ENCODE assay signal across 8 cellular contexts in the genomic region with DNA sequence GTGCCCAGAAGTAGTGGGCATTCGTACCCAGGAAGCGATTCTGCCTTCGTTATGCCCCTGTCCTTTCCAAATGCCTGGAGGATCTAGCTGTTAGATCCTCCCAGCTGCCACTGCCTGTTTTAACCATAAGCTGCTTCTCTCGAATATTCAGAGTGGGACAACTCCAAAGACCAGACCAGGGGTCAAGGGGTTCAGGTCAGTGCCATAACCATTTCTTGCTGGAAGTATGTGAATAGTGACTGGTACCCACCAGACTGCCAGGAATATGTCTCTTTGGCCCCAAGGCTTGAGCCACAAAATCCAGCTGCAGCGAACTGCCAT. TPM values are rescaled to one million over a fixed set of nuclear protein-coding genes. Genes with fewer than 3 reads are reported as not detected.
A peak's percentile ranks its signal among the peaks of the same experiment; 100 is the strongest.
DNase-seq lines count a peak whose midpoint lies in the region; ATAC-seq, FAIRE-seq and TF ChIP-seq lines count a peak whose summit lies in the region.

No MANE protein-coding gene starts in this region.

- H3K4me3 Mint-ChIP-seq in activated T-cell treated with anti-CD3 and anti-CD28 coated beads, Interleukin-2, amount 50 U/mL, for 24 hours: peak overlapping the region; percentile 95
- peak overlapping the region; percentile 96 for H3K4me3 Mint-ChIP-seq in astrocyte (ENCODE audit: unreplicated experiment)

- ATAC-seq in GM21367 (IDR thresholded peaks at IDR 0.05; ENCODE audit: unreplicated experiment) (no peak), GM19324 (IDR thresholded peaks at IDR 0.05; ENCODE audit: low FRiP score, unreplicated experiment) (no peak)

- DNase-seq in activated T-cell treated with anti-CD3 and anti-CD28 coated beads, Interleukin-2, amount 50 U/mL, for 24 hours: no peak
- DNase-seq in activated T-cell treated with anti-CD3 and anti-CD28 coated beads for 4 hours (no peak), astrocyte (ENCODE audit: low read depth) (no peak), anterior cingulate cortex (lab: John Stamatoyannopoulos, UW) (no peak)

- H3K9ac ChIP-seq in astrocyte (ENCODE audit: low read length): peak overlapping the region; percentile 92
- H3K9ac ChIP-seq in liver (ENCODE audit: low read depth in 1 of 2, low read length in 2 of 2): peak overlapping the region in 1 of 2 donors; percentile 74

- H3K4me1 ChIP-seq in astrocyte (ENCODE audit: insufficient read depth, low read length) (peaks cover 7% of the 10 kb centered on the region), liver (ENCODE audit: control insufficient read depth in 4 of 4, insufficient read depth in 4 of 4, low read length in 3 of 4) (peaks cover 3 to 20% (median 17%) of the 10 kb centered on the region in 4 donors), thymus (ENCODE audit: control insufficient read depth, insufficient read depth, low read length) (peaks cover 6% of the 10 kb centered on the region)

- WGBS in liver: 23% methylated on average over 5 of the region's 5 CpGs
- 36% methylated on average over 5 of the region's 5 CpGs for WGBS in thymus

- peaks cover 75% of the 10 kb centered on the region for H3K36me3 Mint-ChIP-seq in activated T-cell treated with anti-CD3 and anti-CD28 coated beads, Interleukin-2, amount 50 U/mL, for 24 hours (ENCODE audit: low read depth)
- H3K36me3 Mint-ChIP-seq in astrocyte (ENCODE audit: low read depth, unreplicated experiment): peaks cover 5% of the 10 kb centered on the region

- H3K9me3 ChIP-seq in astrocyte (ENCODE audit: insufficient read depth, low read depth, low read length) (no peaks in the 10 kb centered on the region), liver (ENCODE audit: control insufficient read depth in 4 of 4, low read length in 3 of 4) (no peaks in the 10 kb centered on the region), thymus (ENCODE audit: control insufficient read depth) (no peaks in the 10 kb centered on the region)

- no peak for TF ChIP-seq RAD21 in liver (IDR thresholded peaks at IDR 0.05)

- no peaks in the 10 kb centered on the region for H3K27me3 Mint-ChIP-seq in activated T-cell treated with anti-CD3 and anti-CD28 coated beads, Interleukin-2, amount 50 U/mL, for 24 hours
- no peaks in the 10 kb centered on the region for H3K27me3 Mint-ChIP-seq in astrocyte (ENCODE audit: low read depth, unreplicated experiment)

- TF ChIP-seq CTCF in astrocyte (IDR thresholded peaks at IDR 0.05; ENCODE audit: insufficient read depth, low read depth, low read length) (no peak), liver (IDR thresholded peaks at IDR 0.05; ENCODE audit: low read depth, low read length, missing input control) (no peak)

- FAIRE-seq in astrocyte (lab: Jason Lieb, UNC): no peak

- H3K4me1 Mint-ChIP-seq in activated T-cell treated with anti-CD3 and anti-CD28 coated beads, Interleukin-2, amount 50 U/mL, for 24 hours (ENCODE audit: low read depth): peaks cover 44% of the 10 kb centered on the region
- peaks cover 9% of the 10 kb centered on the region for H3K4me1 Mint-ChIP-seq in astrocyte (ENCODE audit: low read depth, unreplicated experiment)

- H2AFZ ChIP-seq in astrocyte (ENCODE audit: low read depth, low read length): no peak overlapping the region

- H3K27ac ChIP-seq in astrocyte (ENCODE audit: low read depth, low read length) (peak overlapping the region; percentile 79), liver (ENCODE audit: low read depth in 1 of 2, low read length in 2 of 2) (peak overlapping the region; percentile 76 to 95), thymus (ENCODE audit: low read depth) (no peak overlapping the region)

- H4K20me1 ChIP-seq in astrocyte (ENCODE audit: insufficient read depth, low read length): peaks cover 16% of the 10 kb centered on the region

- H3K9me3 Mint-ChIP-seq in activated T-cell treated with anti-CD3 and anti-CD28 coated beads, Interleukin-2, amount 50 U/mL, for 24 hours: no peaks in the 10 kb centered on the region
- no peaks in the 10 kb centered on the region for H3K9me3 Mint-ChIP-seq in astrocyte (ENCODE audit: unreplicated experiment)

- peaks cover 37% of the 10 kb centered on the region for H3K79me2 ChIP-seq in astrocyte (ENCODE audit: insufficient read depth, low read length)

- no peaks in the 10 kb centered on the region for H3K27me3 ChIP-seq in astrocyte (ENCODE audit: insufficient read depth, low read length)
- H3K27me3 ChIP-seq in liver (ENCODE audit: control insufficient read depth in 4 of 4, insufficient read depth in 4 of 4, low read length in 3 of 4): no peaks in the 10 kb centered on the region
- H3K27me3 ChIP-seq in thymus (ENCODE audit: control insufficient read depth, insufficient read depth): no peaks in the 10 kb centered on the region

- H3K36me3 ChIP-seq in astrocyte (ENCODE audit: insufficient read depth, low read length) (peaks cover 17% of the 10 kb centered on the region), liver (ENCODE audit: control insufficient read depth in 4 of 4, insufficient read depth in 3 of 4, low read depth in 1 of 4, low read length in 3 of 4) (peaks cover 3 to 37% (median 19%) of the 10 kb centered on the region in 4 donors), thymus (ENCODE audit: control insufficient read depth, insufficient read depth) (peaks cover 14% of the 10 kb centered on the region)

- peak overlapping the region; percentile 90 for H3K4me2 ChIP-seq in astrocyte (ENCODE audit: low read length)

- H3K27ac Mint-ChIP-seq in activated T-cell treated with anti-CD3 and anti-CD28 coated beads, Interleukin-2, amount 50 U/mL, for 24 hours: peak overlapping the region; percentile 99
- H3K27ac Mint-ChIP-seq in astrocyte (ENCODE audit: unreplicated experiment): peak overlapping the region; percentile 87

- H3K4me3 ChIP-seq in astrocyte (ENCODE audit: insufficient read depth, low read depth, low read length) (peak overlapping the region; percentile 89), liver (ENCODE audit: low read depth in 1 of 3, low read length in 3 of 3) (peak overlapping the region; percentile 45 to 97 (median 79)), thymus (ENCODE audit: low read length) (peak overlapping the region; percentile 84)

TF ChIP-seq in liver, 16 proteins besides CTCF, POLR2A, EP300 and RAD21:
- TF ChIP-seq EGR1 (IDR thresholded peaks at IDR 0.05; ENCODE audit: low read depth in 2 of 2): no peak
- no peak for TF ChIP-seq SP1 (IDR thresholded peaks at IDR 0.05)
- no peak for TF ChIP-seq HNF4A (conservative IDR thresholded peaks at IDR 0.05)
- TF ChIP-seq ATF3 (IDR thresholded peaks at IDR 0.05): no peak
- TF ChIP-seq RXRA (IDR thresholded peaks at IDR 0.05): no peak
- TF ChIP-seq GABPA (IDR thresholded peaks at IDR 0.05 in 1 of 2, conservative IDR thresholded peaks at IDR 0.05 in 1 of 2): no peak
- no peak for TF ChIP-seq JUND (IDR thresholded peaks at IDR 0.05)
- no peak for TF ChIP-seq YY1 (IDR thresholded peaks at IDR 0.05)
- TF ChIP-seq NR2F2 (IDR thresholded peaks at IDR 0.05): no peak
- TF ChIP-seq, protein P1, sequence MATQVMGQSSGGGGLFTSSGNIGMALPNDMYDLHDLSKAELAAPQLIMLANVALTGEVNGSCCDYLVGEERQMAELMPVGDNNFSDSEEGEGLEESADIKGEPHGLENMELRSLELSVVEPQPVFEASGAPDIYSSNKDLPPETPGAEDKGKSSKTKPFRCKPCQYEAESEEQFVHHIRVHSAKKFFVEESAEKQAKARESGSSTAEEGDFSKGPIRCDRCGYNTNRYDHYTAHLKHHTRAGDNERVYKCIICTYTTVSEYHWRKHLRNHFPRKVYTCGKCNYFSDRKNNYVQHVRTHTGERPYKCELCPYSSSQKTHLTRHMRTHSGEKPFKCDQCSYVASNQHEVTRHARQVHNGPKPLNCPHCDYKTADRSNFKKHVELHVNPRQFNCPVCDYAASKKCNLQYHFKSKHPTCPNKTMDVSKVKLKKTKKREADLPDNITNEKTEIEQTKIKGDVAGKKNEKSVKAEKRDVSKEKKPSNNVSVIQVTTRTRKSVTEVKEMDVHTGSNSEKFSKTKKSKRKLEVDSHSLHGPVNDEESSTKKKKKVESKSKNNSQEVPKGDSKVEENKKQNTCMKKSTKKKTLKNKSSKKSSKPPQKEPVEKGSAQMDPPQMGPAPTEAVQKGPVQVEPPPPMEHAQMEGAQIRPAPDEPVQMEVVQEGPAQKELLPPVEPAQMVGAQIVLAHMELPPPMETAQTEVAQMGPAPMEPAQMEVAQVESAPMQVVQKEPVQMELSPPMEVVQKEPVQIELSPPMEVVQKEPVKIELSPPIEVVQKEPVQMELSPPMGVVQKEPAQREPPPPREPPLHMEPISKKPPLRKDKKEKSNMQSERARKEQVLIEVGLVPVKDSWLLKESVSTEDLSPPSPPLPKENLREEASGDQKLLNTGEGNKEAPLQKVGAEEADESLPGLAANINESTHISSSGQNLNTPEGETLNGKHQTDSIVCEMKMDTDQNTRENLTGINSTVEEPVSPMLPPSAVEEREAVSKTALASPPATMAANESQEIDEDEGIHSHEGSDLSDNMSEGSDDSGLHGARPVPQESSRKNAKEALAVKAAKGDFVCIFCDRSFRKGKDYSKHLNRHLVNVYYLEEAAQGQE (IDR thresholded peaks at IDR 0.05): no peak
- TF ChIP-seq FOXA2 (IDR thresholded peaks at IDR 0.05): no peak
- TF ChIP-seq HNF4G (IDR thresholded peaks at IDR 0.05): no peak
- TF ChIP-seq, protein P2, sequence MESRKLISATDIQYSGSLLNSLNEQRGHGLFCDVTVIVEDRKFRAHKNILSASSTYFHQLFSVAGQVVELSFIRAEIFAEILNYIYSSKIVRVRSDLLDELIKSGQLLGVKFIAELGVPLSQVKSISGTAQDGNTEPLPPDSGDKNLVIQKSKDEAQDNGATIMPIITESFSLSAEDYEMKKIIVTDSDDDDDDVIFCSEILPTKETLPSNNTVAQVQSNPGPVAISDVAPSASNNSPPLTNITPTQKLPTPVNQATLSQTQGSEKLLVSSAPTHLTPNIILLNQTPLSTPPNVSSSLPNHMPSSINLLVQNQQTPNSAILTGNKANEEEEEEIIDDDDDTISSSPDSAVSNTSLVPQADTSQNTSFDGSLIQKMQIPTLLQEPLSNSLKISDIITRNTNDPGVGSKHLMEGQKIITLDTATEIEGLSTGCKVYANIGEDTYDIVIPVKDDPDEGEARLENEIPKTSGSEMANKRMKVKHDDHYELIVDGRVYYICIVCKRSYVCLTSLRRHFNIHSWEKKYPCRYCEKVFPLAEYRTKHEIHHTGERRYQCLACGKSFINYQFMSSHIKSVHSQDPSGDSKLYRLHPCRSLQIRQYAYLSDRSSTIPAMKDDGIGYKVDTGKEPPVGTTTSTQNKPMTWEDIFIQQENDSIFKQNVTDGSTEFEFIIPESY (IDR thresholded peaks at IDR 0.05): no peak
TF ChIP-seq in liver: peak in this region for 0.

RNA-seq across cellular contexts. Expression of gene MTF1, which starts 0.9 kb away (rescaled TPM):
- total RNA-seq in astrocyte (16.6 and 16.7 TPM in 2 replicates), liver (1 to 10 TPM; 3.2 to 3.3 TPM)
- polyA plus RNA-seq in liver (1 to 10 TPM; 2.3 to 2.8 TPM), thymus (3.1 TPM)

RNA-seq across cellular contexts. Expression of gene YRDC, which starts 52.3 kb away (rescaled TPM):
- total RNA-seq in astrocyte (25.9 and 28.1 TPM in 2 replicates), liver (1 to 10 TPM; 9.3 to 9.4 TPM)
- polyA plus RNA-seq in liver (1 to 10 TPM; 4.4 to 9.8 TPM), thymus (13.3 TPM)

RNA-seq across cellular contexts. Expression of gene C1orf122, which starts 52.7 kb away (rescaled TPM):
- total RNA-seq in astrocyte (69.6 and 70.0 TPM in 2 replicates), liver (10 to 100 TPM in 1 of 2 donors, 1 to 10 TPM in 1; 4.5 to 12.5 TPM)
- polyA plus RNA-seq in liver (10 to 100 TPM; 24.0 to 45.1 TPM), thymus (33.0 TPM)
